25 cellular contexts compared by ENCODE assay signal in genomic region chr21:43749686-43750262, GRCh38.
"Had no signal": no experiment of that assay in that cellular context is flagged by ENCODE, and none has a peak within 500 bp of the region (broad histone marks: within the 10 kb centered on the region; RNA-seq: fewer than 3 reads in every experiment).

No MANE protein-coding gene starts in this region.

- H3K27ac Mint-ChIP-seq: activated CD4-positive, alpha-beta memory T cell treated with anti-CD3 and anti-CD28 coated beads for 36 hours; activated naive CD4-positive, alpha-beta T cell treated with anti-CD3 and anti-CD28 coated beads, Interleukin-2, amount 50 U/mL, for 24 hours; activated T-helper 2 cell treated with anti-CD3 and anti-CD28 coated beads, Interferon-gamma antibody, Interleukin-2, Interleukin-4, amounts not matched to agents 10 μg/mL and 5 μg/mL and 100 μg/mL, durations not matched to agents 14 hours and 24 hours and 36 hours; progenitor cell of endocrine pancreas had no signal

- H3K4me1 ChIP-seq: ascending aorta, colonic mucosa, sigmoid colon, uterus had no signal

- H3K27me3 ChIP-seq: ascending aorta, cardiac muscle cell, colonic mucosa, dorsolateral prefrontal cortex, ovary, sigmoid colon, uterus had no signal

- H3K27me3 Mint-ChIP-seq: activated CD4-positive, alpha-beta memory T cell treated with anti-CD3 and anti-CD28 coated beads for 36 hours; activated naive CD4-positive, alpha-beta T cell treated with anti-CD3 and anti-CD28 coated beads, Interleukin-2, amount 50 U/mL, for 24 hours; brain; progenitor cell of endocrine pancreas; type B pancreatic cell had no signal

- H3K4me3 ChIP-seq: ascending aorta, cardiac muscle cell, colonic mucosa, dorsolateral prefrontal cortex, left ventricle myocardium inferior, mucosa of descending colon, ovary, sigmoid colon, uterus had no signal

- DNase-seq: activated CD4-positive, alpha-beta memory T cell treated with anti-CD3 and anti-CD28 coated beads for 36 hours; activated CD4-positive, alpha-beta T cell treated with anti-CD3 and anti-CD28 coated beads for 48 hours; activated T-cell treated with anti-CD3 and anti-CD28 coated beads, Interleukin-2, amount 50 U/mL, for 48 hours; cerebellar nuclear complex; colonic mucosa; dorsolateral prefrontal cortex; effector memory CD4-positive, alpha-beta T cell; left ventricle myocardium inferior; mucosa of descending colon; sigmoid colon; small intestine; stimulated activated CD4-positive, alpha-beta T cell treated with anti-CD3 and anti-CD28 coated beads, Interleukin-4, amount 100 ng/mL, for 4 hours; stimulated activated CD8-positive, alpha-beta memory T cell treated with anti-CD3 and anti-CD28 coated beads, Interleukin-4, amount 100 ng/mL, for 48 hours; stimulated activated naive CD4-positive, alpha-beta T cell; uterus had no signal

- H3K4me3 Mint-ChIP-seq: activated CD4-positive, alpha-beta memory T cell treated with anti-CD3 and anti-CD28 coated beads for 36 hours; activated naive CD4-positive, alpha-beta T cell treated with anti-CD3 and anti-CD28 coated beads, Interleukin-2, amount 50 U/mL, for 24 hours; brain; nephron; type B pancreatic cell had no signal

- FAIRE-seq: frontal cortex, small intestine had no signal

- H3K9me3 Mint-ChIP-seq: activated CD4-positive, alpha-beta memory T cell treated with anti-CD3 and anti-CD28 coated beads for 36 hours; activated naive CD4-positive, alpha-beta T cell treated with anti-CD3 and anti-CD28 coated beads, Interleukin-2, amount 50 U/mL, for 24 hours; activated T-helper 2 cell treated with anti-CD3 and anti-CD28 coated beads, Interferon-gamma antibody, Interleukin-2, Interleukin-4, amounts not matched to agents 10 μg/mL and 5 μg/mL and 100 μg/mL, durations not matched to agents 14 hours and 24 hours and 36 hours; brain; nephron; type B pancreatic cell had no signal

- H3K36me3 ChIP-seq: ovary, uterus had no signal

- H3K4me1 Mint-ChIP-seq: activated naive CD4-positive, alpha-beta T cell treated with anti-CD3 and anti-CD28 coated beads, Interleukin-2, amount 50 U/mL, for 24 hours; brain; nephron had no signal

- H3K9me3 ChIP-seq: ascending aorta, colonic mucosa, left ventricle myocardium inferior, mucosa of descending colon, ovary, sigmoid colon, uterus had no signal

- H3K27ac ChIP-seq: ascending aorta, cardiac muscle cell, colonic mucosa, left ventricle myocardium inferior, ovary, sigmoid colon, uterus had no signal
